In genomic region chr5:119814655-119815054, GRCh38 we compare ENCODE assay signal across 28 cellular contexts.
"Had no signal": no experiment of that assay in that cellular context is flagged by ENCODE, and none has a peak within 500 bp of the region (broad histone marks: within the 10 kb centered on the region; RNA-seq: fewer than 3 reads in every experiment).

No MANE protein-coding gene starts in this region.

- H3K27me3 ChIP-seq: gastrocnemius medialis, left lung, right atrium auricular region, sigmoid colon, stomach, thyroid gland, vagina had no signal

- DNase-seq: effector CD8-positive, alpha-beta T cell; endodermal cell; foreskin fibroblast; gastrocnemius medialis; head of caudate nucleus; left cardiac atrium; left lung; mesenchymal stem cell; mucosa of descending colon; naive B cell; sigmoid colon; stimulated activated CD4-positive, alpha-beta T cell treated with anti-CD3 and anti-CD28 coated beads, Interleukin-2, amount 100 ng/mL, for 24 hours; stimulated activated CD4-positive, alpha-beta T cell treated with anti-CD3 and anti-CD28 coated beads, Interleukin-4, amount 100 ng/mL, for 24 hours; stimulated activated naive CD4-positive, alpha-beta T cell treated with Interleukin-2 at 50 U/mL for 16 hours; stomach; thyroid gland; trophoblast cell had no signal

- H3K27ac ChIP-seq: epithelial cell of prostate, gastrocnemius medialis, left lung, prostate gland, right atrium auricular region, sigmoid colon, stomach, thyroid gland, vagina had no signal

- H3K27ac Mint-ChIP-seq: dendritic cell treated with granulocyte-macrophage colony-stimulating factor and Interleukin-4, amounts not matched to agents 40 ng/mL and 50 ng/mL, for 4 days; endodermal cell; mesothelial cell of epicardium; naive B cell; natural killer cell treated with Interleukin-12 subunit alpha and Interleukin-12 subunit beta and Interleukin-15 and Interleukin-18, amount 100 ng/mL, for 72 hours; stimulated activated effector memory CD8-positive, alpha-beta T cell treated with anti-CD3 and anti-CD28 coated beads, Interleukin-12 subunit alpha, Interleukin-12 subunit beta, amount 100 ng/mL, for 72 hours had no signal

- ATAC-seq: esophagus mucosa; gastrocnemius medialis; left cardiac atrium; left lung; mucosa of descending colon; natural killer cell treated with Interleukin-12 subunit alpha and Interleukin-12 subunit beta and Interleukin-15 and Interleukin-18, amount 100 ng/mL, for 72 hours; stimulated activated effector memory CD8-positive, alpha-beta T cell treated with anti-CD3 and anti-CD28 coated beads, Interleukin-12 subunit alpha, Interleukin-12 subunit beta, amount 100 ng/mL, for 72 hours had no signal

- H3K4me3 ChIP-seq: gastrocnemius medialis, left lung, mucosa of descending colon, prostate gland, right atrium auricular region, sigmoid colon, stomach, thyroid gland, vagina had no signal

- H3K36me3 Mint-ChIP-seq: mesothelial cell of epicardium; naive B cell; natural killer cell treated with Interleukin-12 subunit alpha and Interleukin-12 subunit beta and Interleukin-15 and Interleukin-18, amount 100 ng/mL, for 72 hours; stimulated activated effector memory CD8-positive, alpha-beta T cell treated with anti-CD3 and anti-CD28 coated beads, Interleukin-12 subunit alpha, Interleukin-12 subunit beta, amount 100 ng/mL, for 72 hours had no signal

- H3K9me3 ChIP-seq: gastrocnemius medialis, left lung, mucosa of descending colon, prostate gland, right atrium auricular region, sigmoid colon, stomach, thyroid gland, vagina had no signal

- FAIRE-seq: islet of Langerhans had no signal

- H3K9me3 Mint-ChIP-seq: dendritic cell treated with granulocyte-macrophage colony-stimulating factor and Interleukin-4, amounts not matched to agents 40 ng/mL and 50 ng/mL, for 4 days; endodermal cell; neural crest cell had no signal

- H3K36me3 ChIP-seq: gastrocnemius medialis, left lung, prostate gland, right atrium auricular region, sigmoid colon, stomach, thyroid gland, vagina had no signal

- H3K4me1 ChIP-seq: left lung, prostate gland, right atrium auricular region, sigmoid colon, thyroid gland, vagina had no signal
